ENCODE assay signal across 16 cellular contexts in genomic region chr11:131913267-131913666, GRCh38.
"Had no signal": no experiment of that assay in that cellular context is flagged by ENCODE, and none has a peak within 500 bp of the region (broad histone marks: within the 10 kb centered on the region; RNA-seq: fewer than 3 reads in every experiment).

No MANE protein-coding gene starts in this region.

- H3K9me3 ChIP-seq: sigmoid colon, thoracic aorta had no signal

- DNase-seq: activated CD4-positive, alpha-beta T cell treated with anti-CD3 and anti-CD28 coated beads for 36 hours; activated CD8-positive, alpha-beta memory T cell treated with anti-CD3 and anti-CD28 coated beads, Interleukin-2, amount 50 U/mL, for 4 hours; activated CD8-positive, alpha-beta T cell treated with anti-CD3 and anti-CD28 coated beads for 36 hours; activated gamma-delta T cell treated with Interleukin-2 at 50 U/mL for 16 hours; activated naive CD8-positive, alpha-beta T cell treated with anti-CD3 and anti-CD28 coated beads for 36 hours; activated T-cell treated with anti-CD3 and anti-CD28 coated beads, Interleukin-2, amount 50 U/mL, for 72 hours; anterior cingulate cortex; sigmoid colon; stimulated activated CD4-positive, alpha-beta T cell treated with anti-CD3 and anti-CD28 coated beads, Interleukin-4, amount 100 ng/mL, for 24 hours; stimulated activated naive CD8-positive, alpha-beta T cell treated with anti-CD3 and anti-CD28 coated beads, Interleukin-15, amount 100 ng/mL, for 72 hours; T-helper 9 cell; WERI-Rb-1 had no signal

- H3K27ac Mint-ChIP-seq: activated CD4-positive, alpha-beta T cell treated with anti-CD3 and anti-CD28 coated beads for 36 hours; activated CD8-positive, alpha-beta T cell treated with anti-CD3 and anti-CD28 coated beads for 36 hours; activated naive CD8-positive, alpha-beta T cell treated with anti-CD3 and anti-CD28 coated beads for 36 hours; activated T-cell treated with anti-CD3 and anti-CD28 coated beads, Interleukin-2, amount 50 U/mL, for 72 hours; dendritic cell treated with granulocyte-macrophage colony-stimulating factor and Interleukin-4, amounts not matched to agents 40 ng/mL and 50 ng/mL, for 4 days; stimulated activated naive CD8-positive, alpha-beta T cell treated with anti-CD3 and anti-CD28 coated beads, Interleukin-15, amount 100 ng/mL, for 72 hours had no signal

- H3K27ac ChIP-seq: sigmoid colon, thoracic aorta, WERI-Rb-1 had no signal

- H3K36me3 ChIP-seq: sigmoid colon, thoracic aorta, WERI-Rb-1 had no signal

- ATAC-seq: activated CD4-positive, alpha-beta T cell treated with anti-CD3 and anti-CD28 coated beads for 36 hours; activated CD8-positive, alpha-beta T cell treated with anti-CD3 and anti-CD28 coated beads for 36 hours; activated T-cell treated with anti-CD3 and anti-CD28 coated beads, Interleukin-2, amount 50 U/mL, for 72 hours; esophagus mucosa; stimulated activated naive CD8-positive, alpha-beta T cell treated with anti-CD3 and anti-CD28 coated beads, Interleukin-15, amount 100 ng/mL, for 72 hours had no signal

- H3K36me3 Mint-ChIP-seq: activated naive CD8-positive, alpha-beta T cell treated with anti-CD3 and anti-CD28 coated beads for 36 hours had no signal

- H3K4me1 Mint-ChIP-seq: activated CD4-positive, alpha-beta T cell treated with anti-CD3 and anti-CD28 coated beads for 36 hours; activated naive CD8-positive, alpha-beta T cell treated with anti-CD3 and anti-CD28 coated beads for 36 hours; stimulated activated naive CD8-positive, alpha-beta T cell treated with anti-CD3 and anti-CD28 coated beads, Interleukin-15, amount 100 ng/mL, for 72 hours had no signal

- H3K4me3 Mint-ChIP-seq: activated CD4-positive, alpha-beta T cell treated with anti-CD3 and anti-CD28 coated beads for 36 hours; activated CD8-positive, alpha-beta T cell treated with anti-CD3 and anti-CD28 coated beads for 36 hours; activated naive CD8-positive, alpha-beta T cell treated with anti-CD3 and anti-CD28 coated beads for 36 hours; activated T-cell treated with anti-CD3 and anti-CD28 coated beads, Interleukin-2, amount 50 U/mL, for 72 hours; dendritic cell treated with granulocyte-macrophage colony-stimulating factor and Interleukin-4, amounts not matched to agents 40 ng/mL and 50 ng/mL, for 4 days; stimulated activated naive CD8-positive, alpha-beta T cell treated with anti-CD3 and anti-CD28 coated beads, Interleukin-15, amount 100 ng/mL, for 72 hours had no signal

- H3K4me3 ChIP-seq: sigmoid colon, thoracic aorta had no signal

- H3K9me3 Mint-ChIP-seq: activated CD8-positive, alpha-beta T cell treated with anti-CD3 and anti-CD28 coated beads for 36 hours; activated naive CD8-positive, alpha-beta T cell treated with anti-CD3 and anti-CD28 coated beads for 36 hours; dendritic cell treated with granulocyte-macrophage colony-stimulating factor and Interleukin-4, amounts not matched to agents 40 ng/mL and 50 ng/mL, for 4 days; nephron had no signal
